ENCODE assay signal across 1 cellular context in genomic region chr5:1346627-1347440, GRCh38.
TF ChIP-seq lines count a peak whose summit lies in the region.

No MANE protein-coding gene starts in this region.

TF ChIP-seq in WTC11, 78 proteins besides CTCF, POLR2A, EP300 and RAD21 (continued from another document):
- no peak for TF ChIP-seq STAT6 (CRISPR knock-in tag; conservative IDR thresholded peaks at IDR 0.05; ENCODE audit: low read depth)
- TF ChIP-seq TP53 (CRISPR knock-in tag; IDR thresholded peaks at IDR 0.05): no peak
- no peak for TF ChIP-seq TCF7 (CRISPR knock-in tag; IDR thresholded peaks at IDR 0.05; ENCODE audit: low read depth)
- TF ChIP-seq JUN (CRISPR knock-in tag; IDR thresholded peaks at IDR 0.05): no peak
- TF ChIP-seq IRF2 (CRISPR knock-in tag; IDR thresholded peaks at IDR 0.05; ENCODE audit: borderline replicate concordance, low read depth): no peak
- no peak for TF ChIP-seq ATF1 (CRISPR knock-in tag; IDR thresholded peaks at IDR 0.05)
- no peak for TF ChIP-seq AR (CRISPR knock-in tag; IDR thresholded peaks at IDR 0.05)
- TF ChIP-seq TEAD4 (CRISPR knock-in tag; IDR thresholded peaks at IDR 0.05): no peak
- no peak for TF ChIP-seq ZSCAN18 (CRISPR knock-in tag; IDR thresholded peaks at IDR 0.05)
- no peak for TF ChIP-seq ZNF423 (CRISPR knock-in tag; IDR thresholded peaks at IDR 0.05)
- no peak for TF ChIP-seq CBFB (CRISPR knock-in tag; IDR thresholded peaks at IDR 0.05; ENCODE audit: low read depth)
- no peak for TF ChIP-seq ZNF317 (CRISPR knock-in tag; IDR thresholded peaks at IDR 0.05; ENCODE audit: borderline replicate concordance, low read depth)
TF ChIP-seq in WTC11: peak in this region for 0.
